ENCODE assay signal across 8 cellular contexts in the genomic region with DNA sequence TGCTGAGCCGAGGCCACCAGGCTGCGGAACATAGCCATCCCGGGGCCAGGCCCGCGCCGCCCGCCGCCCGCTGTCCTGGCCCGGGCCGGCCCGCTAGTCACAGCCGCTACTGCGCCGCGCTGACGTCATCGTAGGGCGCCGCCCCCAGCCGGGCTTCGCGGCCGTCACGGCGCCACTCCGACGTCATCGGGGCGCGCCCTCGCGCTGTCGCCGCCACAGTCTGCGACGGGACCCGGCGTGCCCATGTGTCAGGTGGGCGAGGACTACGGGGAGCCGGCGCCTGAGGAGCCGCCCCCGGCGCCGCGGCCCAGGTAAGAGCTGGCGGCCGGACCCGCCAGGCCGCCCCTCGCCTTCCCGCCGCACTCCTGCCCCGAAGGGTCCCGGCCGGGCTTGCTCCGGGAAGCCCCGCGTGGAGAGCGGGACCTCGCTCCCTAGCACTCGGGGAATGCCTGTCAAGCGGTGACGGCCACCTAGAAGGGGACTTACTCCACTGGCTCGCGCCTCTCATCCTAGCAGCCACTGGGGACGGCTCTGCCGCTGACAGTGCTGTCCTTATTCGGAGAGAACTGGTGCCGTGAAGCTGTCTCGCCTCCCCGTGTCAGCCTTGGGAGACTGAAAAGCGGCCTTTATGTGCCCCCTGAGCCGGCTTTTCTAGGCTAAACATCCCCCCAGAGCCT. TPM values are rescaled to one million over a fixed set of nuclear protein-coding genes. Genes with fewer than 3 reads are reported as not detected.
A peak's percentile ranks its signal among the peaks of the same experiment; 100 is the strongest.
DNase-seq lines count a peak whose midpoint lies in the region; ATAC-seq and TF ChIP-seq lines count a peak whose summit lies in the region.

A gene (plus strand): TSS at position 216 of the 677 bp plus-strand sequence. CDS start 28 bp downstream, at position 244.
A gene with protein sequence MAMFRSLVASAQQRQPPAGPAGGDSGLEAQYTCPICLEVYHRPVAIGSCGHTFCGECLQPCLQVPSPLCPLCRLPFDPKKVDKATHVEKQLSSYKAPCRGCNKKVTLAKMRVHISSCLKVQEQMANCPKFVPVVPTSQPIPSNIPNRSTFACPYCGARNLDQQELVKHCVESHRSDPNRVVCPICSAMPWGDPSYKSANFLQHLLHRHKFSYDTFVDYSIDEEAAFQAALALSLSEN (minus strand): TSS at position 121 of the 677 bp plus-strand sequence. CDS start 83 bp downstream, at position 38.

- peak; percentile 43 for ATAC-seq in GM21825 (IDR thresholded peaks at IDR 0.05; ENCODE audit: unreplicated experiment)
- peak; percentile 78 for ATAC-seq in SK-N-SH treated with all-trans-retinoic acid at 6 μM for 48 hours

- no peak for TF ChIP-seq EP300 in suprapubic skin (IDR thresholded peaks at IDR 0.05)

- H3K9me3 ChIP-seq in suprapubic skin = no peaks in the 10 kb centered on the region

- H3K36me3 ChIP-seq in suprapubic skin = peaks cover 5% of the 10 kb centered on the region

- peaks cover 56% of the 10 kb centered on the region for H3K4me1 ChIP-seq in suprapubic skin

- DNase-seq in EH (ENCODE audit: low read depth) (peak; percentile 85), LHCN-M2 (ENCODE audit: low read depth) (peak; percentile 79), globus pallidus (ENCODE audit: low spot score) (peak; percentile 86), occipital lobe (lab: John Stamatoyannopoulos, UW) (peak; percentile 81), suprapubic skin (ENCODE audit: low spot score in 2 of 2) (peak; percentile 90 to 91)
- peak; percentile 94 for DNase-seq in activated naive CD4-positive, alpha-beta T cell treated with anti-CD3 and anti-CD28 coated beads, Interleukin-2, amount 50 U/mL, for 16 hours

- TF ChIP-seq POLR2A in suprapubic skin (IDR thresholded peaks at IDR 0.05) = peak in 1 of 2 donors; percentile 42

- WGBS in suprapubic skin = 0% methylated on average over 2 of the region's 76 CpGs

- H3K27me3 ChIP-seq in suprapubic skin = no peaks in the 10 kb centered on the region

- TF ChIP-seq CTCF in suprapubic skin (IDR thresholded peaks at IDR 0.05) = no peak

- peak within 1 kb of the TSS; percentile 100 for H3K4me3 ChIP-seq in suprapubic skin

- peak within 1 kb of the TSS; percentile 89 for H3K27ac ChIP-seq in suprapubic skin

TF ChIP-seq in SK-N-SH treated with all-trans-retinoic acid at 6 μM for 48 hours, 23 proteins besides CTCF, POLR2A, EP300 and RAD21:
- TF ChIP-seq PPARA (CRISPR knock-in tag; IDR thresholded peaks at IDR 0.05; ENCODE audit: borderline replicate concordance) (no peak), BACH2 (CRISPR knock-in tag; IDR thresholded peaks at IDR 0.05; ENCODE audit: borderline replicate concordance) (0 out of 2 replicates have a peak, but pooled peaks have one; percentile 61)

RNA-seq across cellular contexts. Expression of the first gene that starts in this region (rescaled TPM):
- 17.8 and 18.7 TPM in 2 replicates for total RNA-seq in LHCN-M2 (2014; rRNA removed)
- polyA plus RNA-seq in LHCN-M2 (2012) = 20.8 TPM
- total RNA-seq in occipital lobe = 15.9 TPM
- total RNA-seq in suprapubic skin = 10 to 100 TPM in 2 of 4 donors, 1 to 10 TPM in 2; 7.8 to 17.8 (median 10.9) TPM

RNA-seq across cellular contexts. Expression of the second gene that starts in this region (rescaled TPM):
- total RNA-seq in LHCN-M2 (2014; rRNA removed) (20.5 and 21.9 TPM in 2 replicates), occipital lobe (10.9 TPM), suprapubic skin (10 to 100 TPM; 12.4 to 15.8 (median 14.6) TPM)
- 6.6 TPM for polyA plus RNA-seq in LHCN-M2 (2012)

Comparison
In these comparisons a context has a peak if more than half of its experiments do, and no peak if none do; other contexts are left out.
1. Peak in every context shown above with its lines: DNase-seq, ATAC-seq, H3K4me3 ChIP-seq and H3K27ac ChIP-seq.